30 cellular contexts compared by ENCODE assay signal in genomic region chr1:35585281-35585680, GRCh38.
"Had no signal": no experiment of that assay in that cellular context is flagged by ENCODE, and none has a peak within 500 bp of the region (broad histone marks: within the 10 kb centered on the region; RNA-seq: fewer than 3 reads in every experiment).

No MANE protein-coding gene starts in this region.

- H3K27ac ChIP-seq: left lung, lower lobe of right lung, neural progenitor cell, neutrophil, ovary, prostate gland, stomach, testis, tibial artery, uterus had no signal

- H3K27me3 ChIP-seq: left lung, neutrophil, ovary, stomach, testis, tibial artery, uterus had no signal

- H3K4me1 ChIP-seq: left lung, lower lobe of right lung, neural progenitor cell, prostate gland, stomach, testis, tibial artery, uterus had no signal

- H3K36me3 ChIP-seq: neural progenitor cell, ovary, prostate gland, uterus had no signal

- H3K9me3 ChIP-seq: left lung, lower lobe of right lung, neutrophil, ovary, prostate gland, stomach, testis, tibial artery, uterus had no signal

- DNase-seq: hypothalamus; immature natural killer cell; kidney; left colon; left lung; lower lobe of right lung; mammary epithelial cell; mesenchymal stem cell; naive B cell; natural killer cell; nephron progenitor cell; occipital lobe; ovary; retina; right cardiac atrium; small intestine; stimulated activated CD4-positive, alpha-beta T cell treated with anti-CD3 and anti-CD28 coated beads, Interleukin-1b, Interleukin-23, amount 100 ng/mL, for 48 hours; stimulated activated CD4-positive, alpha-beta T cell treated with anti-CD3 and anti-CD28 coated beads, Interleukin-2, amount 100 ng/mL, for 48 hours; stimulated activated CD4-positive, alpha-beta T cell treated with anti-CD3 and anti-CD28 coated beads, Interleukin-4, amount 100 ng/mL, for 4 hours; stimulated activated CD8-positive, alpha-beta memory T cell treated with anti-CD3 and anti-CD28 coated beads, Interleukin-4, amount 100 ng/mL, for 48 hours; stimulated activated naive B cell treated with anti-CD40 and anti-IgM and Interleukin-4, amounts not matched to agents 10 μg/mL and 1 μg/mL and 100 μg/mL, for 72 hours; stimulated activated naive CD8-positive, alpha-beta T cell treated with anti-CD3 and anti-CD28 coated beads, Interleukin-15, Interleukin-2, amounts not matched to agents 100 U/mL and 50 U/mL, for 24 hours; stomach; testis; trophoblast cell; uterus had no signal

- H3K4me3 ChIP-seq: left lung, lower lobe of right lung, neural progenitor cell, ovary, prostate gland, stomach, testis, tibial artery, uterus had no signal
